ENCODE assay signal across 1 cellular context in genomic region chr2:64522843-64523428, GRCh38.
TF ChIP-seq lines count a peak whose summit lies in the region.

No MANE protein-coding gene starts in this region.

TF ChIP-seq in K562, 482 proteins besides CTCF, POLR2A, EP300 and RAD21 (continued from another document and continues in another):
- TF ChIP-seq, protein P1, sequence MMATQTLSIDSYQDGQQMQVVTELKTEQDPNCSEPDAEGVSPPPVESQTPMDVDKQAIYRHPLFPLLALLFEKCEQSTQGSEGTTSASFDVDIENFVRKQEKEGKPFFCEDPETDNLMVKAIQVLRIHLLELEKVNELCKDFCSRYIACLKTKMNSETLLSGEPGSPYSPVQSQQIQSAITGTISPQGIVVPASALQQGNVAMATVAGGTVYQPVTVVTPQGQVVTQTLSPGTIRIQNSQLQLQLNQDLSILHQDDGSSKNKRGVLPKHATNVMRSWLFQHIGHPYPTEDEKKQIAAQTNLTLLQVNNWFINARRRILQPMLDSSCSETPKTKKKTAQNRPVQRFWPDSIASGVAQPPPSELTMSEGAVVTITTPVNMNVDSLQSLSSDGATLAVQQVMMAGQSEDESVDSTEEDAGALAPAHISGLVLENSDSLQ (IDR thresholded peaks at IDR 0.05): peak; percentile 29
- no peak for TF ChIP-seq E4F1 (CRISPR knock-in tag; IDR thresholded peaks at IDR 0.05; ENCODE audit: borderline replicate concordance)
- TF ChIP-seq ETV1 (tag; conservative IDR thresholded peaks at IDR 0.05; ENCODE audit: low read depth): no peak
- TF ChIP-seq PML (IDR thresholded peaks at IDR 0.05; ENCODE audit: low read length): no peak
- TF ChIP-seq U2AF2 (optimal IDR thresholded peaks at IDR 0.05; ENCODE audit: low read depth, low read length): no peak
- no peak for TF ChIP-seq NFYB (IDR thresholded peaks at IDR 0.05; ENCODE audit: extremely low read depth, insufficient read length)
- no peak for TF ChIP-seq SMARCA5 (IDR thresholded peaks at IDR 0.05)
- TF ChIP-seq HNRNPUL1 (IDR thresholded peaks at IDR 0.05; ENCODE audit: low read length): no peak
- TF ChIP-seq, protein P2, sequence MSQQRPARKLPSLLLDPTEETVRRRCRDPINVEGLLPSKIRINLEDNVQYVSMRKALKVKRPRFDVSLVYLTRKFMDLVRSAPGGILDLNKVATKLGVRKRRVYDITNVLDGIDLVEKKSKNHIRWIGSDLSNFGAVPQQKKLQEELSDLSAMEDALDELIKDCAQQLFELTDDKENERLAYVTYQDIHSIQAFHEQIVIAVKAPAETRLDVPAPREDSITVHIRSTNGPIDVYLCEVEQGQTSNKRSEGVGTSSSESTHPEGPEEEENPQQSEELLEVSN (IDR thresholded peaks at IDR 0.05; ENCODE audit: borderline replicate concordance in 1 of 2, extremely low read depth in 1 of 2, insufficient read depth in 1 of 2, insufficient read length in 1 of 2, low read depth in 1 of 2, low read length in 1 of 2, poor library complexity in 1 of 2, severe bottlenecking in 1 of 2): no peak
- TF ChIP-seq NCOA1 (IDR thresholded peaks at IDR 0.05; ENCODE audit: low read depth): no peak
- TF ChIP-seq, protein P3, sequence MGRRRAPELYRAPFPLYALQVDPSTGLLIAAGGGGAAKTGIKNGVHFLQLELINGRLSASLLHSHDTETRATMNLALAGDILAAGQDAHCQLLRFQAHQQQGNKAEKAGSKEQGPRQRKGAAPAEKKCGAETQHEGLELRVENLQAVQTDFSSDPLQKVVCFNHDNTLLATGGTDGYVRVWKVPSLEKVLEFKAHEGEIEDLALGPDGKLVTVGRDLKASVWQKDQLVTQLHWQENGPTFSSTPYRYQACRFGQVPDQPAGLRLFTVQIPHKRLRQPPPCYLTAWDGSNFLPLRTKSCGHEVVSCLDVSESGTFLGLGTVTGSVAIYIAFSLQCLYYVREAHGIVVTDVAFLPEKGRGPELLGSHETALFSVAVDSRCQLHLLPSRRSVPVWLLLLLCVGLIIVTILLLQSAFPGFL (CRISPR knock-in tag; IDR thresholded peaks at IDR 0.05): no peak
- TF ChIP-seq DMBX1 (CRISPR knock-in tag; IDR thresholded peaks at IDR 0.05; ENCODE audit: borderline replicate concordance): no peak
- no peak for TF ChIP-seq ZNF436 (CRISPR knock-in tag; IDR thresholded peaks at IDR 0.05)
- no peak for TF ChIP-seq NCOA4 (IDR thresholded peaks at IDR 0.05; ENCODE audit: partially characterized antibody)
- no peak for TF ChIP-seq ELF2 (CRISPR knock-in tag; IDR thresholded peaks at IDR 0.05)
- TF ChIP-seq HDAC1 (IDR thresholded peaks at IDR 0.05): peak in 1 of 2 experiments; percentile 35; a peak in 1 of 4 replicates
- TF ChIP-seq SREBF2 (CRISPR knock-in tag; IDR thresholded peaks at IDR 0.05): no peak
- no peak for TF ChIP-seq HMGXB4 (CRISPR knock-in tag; IDR thresholded peaks at IDR 0.05)
- TF ChIP-seq PHF8 (IDR thresholded peaks at IDR 0.05; ENCODE audit: borderline replicate concordance, low read length): no peak
- TF ChIP-seq, protein P4, sequence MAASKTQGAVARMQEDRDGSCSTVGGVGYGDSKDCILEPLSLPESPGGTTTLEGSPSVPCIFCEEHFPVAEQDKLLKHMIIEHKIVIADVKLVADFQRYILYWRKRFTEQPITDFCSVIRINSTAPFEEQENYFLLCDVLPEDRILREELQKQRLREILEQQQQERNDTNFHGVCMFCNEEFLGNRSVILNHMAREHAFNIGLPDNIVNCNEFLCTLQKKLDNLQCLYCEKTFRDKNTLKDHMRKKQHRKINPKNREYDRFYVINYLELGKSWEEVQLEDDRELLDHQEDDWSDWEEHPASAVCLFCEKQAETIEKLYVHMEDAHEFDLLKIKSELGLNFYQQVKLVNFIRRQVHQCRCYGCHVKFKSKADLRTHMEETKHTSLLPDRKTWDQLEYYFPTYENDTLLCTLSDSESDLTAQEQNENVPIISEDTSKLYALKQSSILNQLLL (CRISPR knock-in tag; IDR thresholded peaks at IDR 0.05; ENCODE audit: borderline replicate concordance): no peak
- TF ChIP-seq PRMT5 (CRISPR knock-in tag; IDR thresholded peaks at IDR 0.05): no peak
- TF ChIP-seq ZNF140 (CRISPR knock-in tag; IDR thresholded peaks at IDR 0.05): no peak
- TF ChIP-seq, protein P5, sequence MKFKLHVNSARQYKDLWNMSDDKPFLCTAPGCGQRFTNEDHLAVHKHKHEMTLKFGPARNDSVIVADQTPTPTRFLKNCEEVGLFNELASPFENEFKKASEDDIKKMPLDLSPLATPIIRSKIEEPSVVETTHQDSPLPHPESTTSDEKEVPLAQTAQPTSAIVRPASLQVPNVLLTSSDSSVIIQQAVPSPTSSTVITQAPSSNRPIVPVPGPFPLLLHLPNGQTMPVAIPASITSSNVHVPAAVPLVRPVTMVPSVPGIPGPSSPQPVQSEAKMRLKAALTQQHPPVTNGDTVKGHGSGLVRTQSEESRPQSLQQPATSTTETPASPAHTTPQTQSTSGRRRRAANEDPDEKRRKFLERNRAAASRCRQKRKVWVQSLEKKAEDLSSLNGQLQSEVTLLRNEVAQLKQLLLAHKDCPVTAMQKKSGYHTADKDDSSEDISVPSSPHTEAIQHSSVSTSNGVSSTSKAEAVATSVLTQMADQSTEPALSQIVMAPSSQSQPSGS (CRISPR knock-in tag; IDR thresholded peaks at IDR 0.05): no peak
- 0 out of 2 replicates have a peak, but pooled peaks have one; percentile 15 for TF ChIP-seq CC2D1A (IDR thresholded peaks at IDR 0.05)
- TF ChIP-seq RBM25 (IDR thresholded peaks at IDR 0.05; ENCODE audit: low read depth, low read length, severe bottlenecking): no peak
- no peak for TF ChIP-seq NR4A1 (CRISPR knock-in tag; IDR thresholded peaks at IDR 0.05)
- TF ChIP-seq NR4A1 (tag; IDR thresholded peaks at IDR 0.05): no peak
- TF ChIP-seq ZFP36 (IDR thresholded peaks at IDR 0.05; ENCODE audit: low read depth, low read length, partially characterized antibody): no peak
- TF ChIP-seq, protein P6, sequence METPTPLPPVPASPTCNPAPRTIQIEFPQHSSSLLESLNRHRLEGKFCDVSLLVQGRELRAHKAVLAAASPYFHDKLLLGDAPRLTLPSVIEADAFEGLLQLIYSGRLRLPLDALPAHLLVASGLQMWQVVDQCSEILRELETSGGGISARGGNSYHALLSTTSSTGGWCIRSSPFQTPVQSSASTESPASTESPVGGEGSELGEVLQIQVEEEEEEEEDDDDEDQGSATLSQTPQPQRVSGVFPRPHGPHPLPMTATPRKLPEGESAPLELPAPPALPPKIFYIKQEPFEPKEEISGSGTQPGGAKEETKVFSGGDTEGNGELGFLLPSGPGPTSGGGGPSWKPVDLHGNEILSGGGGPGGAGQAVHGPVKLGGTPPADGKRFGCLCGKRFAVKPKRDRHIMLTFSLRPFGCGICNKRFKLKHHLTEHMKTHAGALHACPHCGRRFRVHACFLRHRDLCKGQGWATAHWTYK (CRISPR knock-in tag; IDR thresholded peaks at IDR 0.05): no peak
- TF ChIP-seq AFF4 (CRISPR knock-in tag; IDR thresholded peaks at IDR 0.05): no peak
- TF ChIP-seq RNF2 (IDR thresholded peaks at IDR 0.05): no peak
- TF ChIP-seq ATF7 (IDR thresholded peaks at IDR 0.05): 0 out of 2 replicates have a peak, but pooled peaks have one; percentile 25
- TF ChIP-seq YBX1 (IDR thresholded peaks at IDR 0.05): no peak
- no peak for TF ChIP-seq ARID1B (IDR thresholded peaks at IDR 0.05)
- TF ChIP-seq KDM5B (IDR thresholded peaks at IDR 0.05; ENCODE audit: insufficient replicate concordance, low read depth, low read length): no peak
- no peak for TF ChIP-seq ZNF175 (CRISPR knock-in tag; IDR thresholded peaks at IDR 0.05; ENCODE audit: low read depth)
- TF ChIP-seq, protein P7, sequence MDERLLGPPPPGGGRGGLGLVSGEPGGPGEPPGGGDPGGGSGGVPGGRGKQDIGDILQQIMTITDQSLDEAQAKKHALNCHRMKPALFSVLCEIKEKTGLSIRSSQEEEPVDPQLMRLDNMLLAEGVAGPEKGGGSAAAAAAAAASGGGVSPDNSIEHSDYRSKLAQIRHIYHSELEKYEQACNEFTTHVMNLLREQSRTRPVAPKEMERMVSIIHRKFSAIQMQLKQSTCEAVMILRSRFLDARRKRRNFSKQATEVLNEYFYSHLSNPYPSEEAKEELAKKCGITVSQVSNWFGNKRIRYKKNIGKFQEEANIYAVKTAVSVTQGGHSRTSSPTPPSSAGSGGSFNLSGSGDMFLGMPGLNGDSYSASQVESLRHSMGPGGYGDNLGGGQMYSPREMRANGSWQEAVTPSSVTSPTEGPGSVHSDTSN (CRISPR knock-in tag; IDR thresholded peaks at IDR 0.05; ENCODE audit: low read depth): no peak
- TF ChIP-seq, protein P7 (tag; conservative IDR thresholded peaks at IDR 0.05; ENCODE audit: low read depth): peak; percentile 48; the same call in 1 of the 2 replicates
- no peak for TF ChIP-seq CREB3 (tag; conservative IDR thresholded peaks at IDR 0.05; ENCODE audit: low read depth)
